Comparison of ENCODE assay signal across 17 cellular contexts in the genomic region with DNA sequence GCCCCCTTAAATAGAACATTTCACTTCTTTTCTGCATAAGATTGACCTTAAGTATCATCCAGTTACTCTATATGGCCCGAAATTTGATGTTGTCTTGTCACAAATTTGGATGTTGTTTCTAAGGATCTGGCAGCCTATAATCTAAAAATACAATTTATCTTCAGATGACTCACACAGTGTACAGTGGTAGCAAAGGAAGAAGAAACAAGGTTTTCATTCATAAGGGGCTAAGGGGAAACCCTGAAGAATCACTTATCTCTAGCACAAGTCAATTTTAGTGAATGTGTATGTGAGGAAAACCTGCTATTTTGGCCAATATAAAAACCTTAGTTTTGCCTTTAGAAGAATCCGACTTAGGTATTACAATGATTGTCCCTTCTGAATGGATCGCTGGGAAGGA.
DNase-seq lines count a peak whose midpoint lies in the region; ATAC-seq and TF ChIP-seq lines count a peak whose summit lies in the region.
"Had no signal": no experiment of that assay in that cellular context is flagged by ENCODE, and none has a peak within 500 bp of the region (broad histone marks: within the 10 kb centered on the region; RNA-seq: fewer than 3 reads in every experiment).

No MANE protein-coding gene starts in this region.

- H3K36me3 ChIP-seq in SU-DHL-6 (ENCODE audit: low read length), result no peaks in the 10 kb centered on the region
- H3K36me3 ChIP-seq: HAP-1 had no signal

- no peaks in the 10 kb centered on the region for H3K79me2 ChIP-seq in SU-DHL-6 (ENCODE audit: insufficient read depth, low read length)

- H3K27me3 ChIP-seq in SU-DHL-6 (ENCODE audit: low read length) (no peaks in the 10 kb centered on the region), right cardiac atrium (ENCODE audit: control insufficient read depth, insufficient read depth) (no peaks in the 10 kb centered on the region)

- no peak overlapping the region for H3K27ac ChIP-seq in SU-DHL-6 (ENCODE audit: low read depth, low read length)
- no peak overlapping the region for H3K27ac ChIP-seq in right cardiac atrium (ENCODE audit: low read length)
- H3K27ac ChIP-seq: A549, C4-2B, GM23248 had no signal

- intact Hi-C loops in right cardiac atrium (cut with DNase I), result no loop called here

- peak; percentile 47 for DNase-seq in HT1080 (ENCODE audit: low read depth)
- DNase-seq in OCI-M1 (lab: John Stamatoyannopoulos, UW), result peak; percentile 50
- DNase-seq in right cardiac atrium, result no peak
- DNase-seq in hippocampal formation (lab: John Stamatoyannopoulos, UW), result no peak
- DNase-seq in SHP77 treated with DMSO at 0.1 percent for 48 hours (lab: John Stamatoyannopoulos, UW), result no peak
- DNase-seq: AML-193; CD4-positive, alpha-beta T cell; DMS153; DMS79; GDM1; GM23248 had no signal

- no peaks in the 10 kb centered on the region for H3K4me1 ChIP-seq in right cardiac atrium (ENCODE audit: control insufficient read depth, insufficient read depth, low read length)
- H3K4me1 ChIP-seq: A549, HAP-1 had no signal

- H3K9me2 ChIP-seq in SU-DHL-6 (replicated peaks; ENCODE audit: insufficient read depth, low read length), result no peaks in the 10 kb centered on the region

- no peaks in the 10 kb centered on the region for H4K20me1 ChIP-seq in SU-DHL-6 (ENCODE audit: low read depth, low read length)

- H3K9me3 ChIP-seq in SU-DHL-6 (ENCODE audit: insufficient read depth, low read length) (no peaks in the 10 kb centered on the region), right cardiac atrium (ENCODE audit: control insufficient read depth, low read length) (no peaks in the 10 kb centered on the region)
- H3K9me3 ChIP-seq: A549, HAP-1 had no signal

- no peak overlapping the region for H3K9ac ChIP-seq in SU-DHL-6 (ENCODE audit: low read length)
- H3K9ac ChIP-seq: GM23248 had no signal

- peak overlapping the region; percentile 65 for H2AFZ ChIP-seq in SU-DHL-6 (ENCODE audit: low read depth, low read length, severe bottlenecking)
- H2AFZ ChIP-seq: GM23248 had no signal

- TF ChIP-seq CTCF in SU-DHL-6 (IDR thresholded peaks at IDR 0.05; ENCODE audit: insufficient read depth, low read length, poor library complexity, severe bottlenecking), result no peak

- H3F3A ChIP-seq in SU-DHL-6 (ENCODE audit: insufficient read depth), result no peaks in the 10 kb centered on the region; the same call in 1 of the 2 replicates

- no peak for ATAC-seq in right cardiac atrium
- no peak for ATAC-seq in HG03039 (IDR thresholded peaks at IDR 0.05; ENCODE audit: unreplicated experiment)
- ATAC-seq: A549, HepG2 had no signal

- 52% methylated on average over 3 of the region's 3 CpGs for WGBS in right cardiac atrium

- no peak overlapping the region for H3K4me2 ChIP-seq in SU-DHL-6 (ENCODE audit: low read depth, low read length, poor library complexity, severe bottlenecking)
- H3K4me2 ChIP-seq: A549 had no signal

- H3K4me3 ChIP-seq in SU-DHL-6 (ENCODE audit: insufficient read depth, low read length, poor library complexity, severe bottlenecking) (no peak overlapping the region), right cardiac atrium (ENCODE audit: low read length) (no peak overlapping the region)
- H3K4me3 ChIP-seq: A549, GM23248, HAP-1 had no signal

Comparison
In these comparisons a context has a peak if more than half of its experiments do, and no peak if none do; other contexts are left out.
1. DNase-seq: peak in HT1080 (single experiment) and OCI-M1 (single experiment); none in right cardiac atrium (0 of 3), hippocampal formation (0 of 2) and SHP77 treated with DMSO at 0.1 percent for 48 hours (single experiment).